17 cellular contexts compared by ENCODE assay signal in the genomic region with DNA sequence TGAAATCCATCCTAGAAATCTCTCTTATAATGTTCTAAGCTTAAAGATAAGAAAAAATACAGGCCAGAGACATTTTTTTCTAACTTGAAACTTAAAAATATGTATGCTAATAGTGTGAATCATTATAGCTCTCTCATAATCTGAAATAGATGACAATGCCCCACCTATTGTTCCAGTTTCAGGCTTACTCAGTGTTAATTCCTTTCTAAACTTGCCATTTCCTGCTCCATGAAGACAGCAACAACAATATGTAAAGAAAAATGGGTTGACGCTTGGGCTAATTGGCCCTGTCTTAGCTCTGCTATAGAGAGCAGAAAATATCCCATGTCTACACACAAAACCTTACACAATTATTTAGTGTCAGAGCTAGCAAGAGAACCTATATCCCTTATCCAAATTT. TPM values are rescaled to one million over a fixed set of nuclear protein-coding genes. Genes with fewer than 3 reads are reported as not detected.
DNase-seq lines count a peak whose midpoint lies in the region; ATAC-seq and TF ChIP-seq lines count a peak whose summit lies in the region.
"Had no signal": no experiment of that assay in that cellular context is flagged by ENCODE, and none has a peak within 500 bp of the region (broad histone marks: within the 10 kb centered on the region; RNA-seq: fewer than 3 reads in every experiment).

No MANE protein-coding gene starts in this region.

- CTCF ChIA-PET in activated CD8-positive, alpha-beta T cell treated with anti-CD3 and anti-CD28 coated beads for 36 hours (lab: Charles Lee), result interaction anchor here (1.9 kb wide), 1 partner anchor 19 kb away, joined by 3 read pairs; no protein-coding TSS in a partner anchor

- peak; percentile 90 for DNase-seq in epithelial cell of esophagus (ENCODE audit: low read depth)
- DNase-seq in globus pallidus (ENCODE audit: low spot score), result no peak
- DNase-seq in anterior cingulate cortex (lab: John Stamatoyannopoulos, UW), result no peak
- DNase-seq in activated CD8-positive, alpha-beta T cell treated with anti-CD3 and anti-CD28 coated beads for 36 hours, result no peak
- DNase-seq: activated CD8-positive, alpha-beta memory T cell treated with anti-CD3 and anti-CD28 coated beads, Interleukin-2, amount 10 ng/mL, durations not matched to agents 7 days and 5 days; activated naive CD4-positive, alpha-beta T cell treated with Interleukin-2 at 50 U/mL for 16 hours; body of pancreas; effector CD8-positive, alpha-beta T cell; gastrocnemius medialis; NCI-H226; OCI-M1; stimulated activated naive CD4-positive, alpha-beta T cell had no signal

- H3K4me1 Mint-ChIP-seq in activated T-helper 17 cell treated with anti-CD3 and anti-CD28 coated beads, Interleukin-2, amount 50 U/mL, for 72 hours, result no peaks in the 10 kb centered on the region
- no peaks in the 10 kb centered on the region for H3K4me1 Mint-ChIP-seq in activated CD8-positive, alpha-beta T cell treated with anti-CD3 and anti-CD28 coated beads for 36 hours (ENCODE audit: low read depth)
- H3K4me1 Mint-ChIP-seq: activated CD8-positive, alpha-beta memory T cell treated with anti-CD3 and anti-CD28 coated beads, Interleukin-2, amount 10 ng/mL, durations not matched to agents 7 days and 5 days; B cell had no signal

- no peak overlapping the region for H3K4me3 Mint-ChIP-seq in activated T-helper 17 cell treated with anti-CD3 and anti-CD28 coated beads, Interleukin-2, amount 50 U/mL, for 72 hours
- H3K4me3 Mint-ChIP-seq in activated CD8-positive, alpha-beta T cell treated with anti-CD3 and anti-CD28 coated beads for 36 hours, result no peak overlapping the region
- H3K4me3 Mint-ChIP-seq: activated CD8-positive, alpha-beta memory T cell treated with anti-CD3 and anti-CD28 coated beads, Interleukin-2, amount 10 ng/mL, durations not matched to agents 7 days and 5 days; B cell had no signal

- POLR2A ChIA-PET in activated CD8-positive, alpha-beta T cell treated with anti-CD3 and anti-CD28 coated beads for 36 hours (lab: Charles Lee), result interaction anchor here (0.7 kb wide), 1 partner anchor 1798 kb away, joined by 3 read pairs; no protein-coding TSS in a partner anchor

- no peak overlapping the region for H3K27ac Mint-ChIP-seq in activated T-helper 17 cell treated with anti-CD3 and anti-CD28 coated beads, Interleukin-2, amount 50 U/mL, for 72 hours
- H3K27ac Mint-ChIP-seq in activated CD8-positive, alpha-beta T cell treated with anti-CD3 and anti-CD28 coated beads for 36 hours, result no peak overlapping the region
- H3K27ac Mint-ChIP-seq: activated CD8-positive, alpha-beta memory T cell treated with anti-CD3 and anti-CD28 coated beads, Interleukin-2, amount 10 ng/mL, durations not matched to agents 7 days and 5 days; B cell had no signal

- H3K36me3 Mint-ChIP-seq in activated T-helper 17 cell treated with anti-CD3 and anti-CD28 coated beads, Interleukin-2, amount 50 U/mL, for 72 hours (ENCODE audit: low read depth), result no peaks in the 10 kb centered on the region
- H3K36me3 Mint-ChIP-seq in activated CD8-positive, alpha-beta T cell treated with anti-CD3 and anti-CD28 coated beads for 36 hours (ENCODE audit: low read depth), result no peaks in the 10 kb centered on the region
- H3K36me3 Mint-ChIP-seq: activated CD8-positive, alpha-beta memory T cell treated with anti-CD3 and anti-CD28 coated beads, Interleukin-2, amount 10 ng/mL, durations not matched to agents 7 days and 5 days had no signal

- no peaks in the 10 kb centered on the region for H3K27me3 Mint-ChIP-seq in activated T-helper 17 cell treated with anti-CD3 and anti-CD28 coated beads, Interleukin-2, amount 50 U/mL, for 72 hours
- H3K27me3 Mint-ChIP-seq in activated CD8-positive, alpha-beta T cell treated with anti-CD3 and anti-CD28 coated beads for 36 hours, result no peaks in the 10 kb centered on the region
- H3K27me3 Mint-ChIP-seq: activated CD8-positive, alpha-beta memory T cell treated with anti-CD3 and anti-CD28 coated beads, Interleukin-2, amount 10 ng/mL, durations not matched to agents 7 days and 5 days; B cell had no signal

- intact Hi-C loops in activated CD8-positive, alpha-beta T cell treated with anti-CD3 and anti-CD28 coated beads for 36 hours (cut with micrococcal nuclease), result no loop called here

- no peak for TF ChIP-seq CTCF in epithelial cell of esophagus (IDR thresholded peaks at IDR 0.05; ENCODE audit: insufficient read depth, low read depth, low read length, missing control alignments)
- no peak for TF ChIP-seq CTCF in activated CD8-positive, alpha-beta T cell treated with anti-CD3 and anti-CD28 coated beads for 36 hours (IDR thresholded peaks at IDR 0.05)

- ATAC-seq in GM18519 (IDR thresholded peaks at IDR 0.05; ENCODE audit: low FRiP score, unreplicated experiment) (peak; percentile 77), GM21737 (IDR thresholded peaks at IDR 0.05; ENCODE audit: unreplicated experiment) (peak; percentile 59), HG03432 (IDR thresholded peaks at IDR 0.05; ENCODE audit: unreplicated experiment) (peak; percentile 93)
- no peak for ATAC-seq in activated T-helper 17 cell treated with anti-CD3 and anti-CD28 coated beads, Interleukin-2, amount 50 U/mL, for 72 hours (replicated peaks)
- ATAC-seq in activated CD8-positive, alpha-beta T cell treated with anti-CD3 and anti-CD28 coated beads for 36 hours, result no peak
- ATAC-seq: activated CD8-positive, alpha-beta memory T cell treated with anti-CD3 and anti-CD28 coated beads, Interleukin-2, amount 10 ng/mL, durations not matched to agents 7 days and 5 days; body of pancreas; gastrocnemius medialis had no signal

- no peak overlapping the region for H3K4me3 ChIP-seq in epithelial cell of esophagus (ENCODE audit: low read length)
- H3K4me3 ChIP-seq: body of pancreas, gastrocnemius medialis had no signal

- H3K9me3 Mint-ChIP-seq in activated T-helper 17 cell treated with anti-CD3 and anti-CD28 coated beads, Interleukin-2, amount 50 U/mL, for 72 hours, result peaks cover 7% of the 10 kb centered on the region
- H3K9me3 Mint-ChIP-seq in activated CD8-positive, alpha-beta T cell treated with anti-CD3 and anti-CD28 coated beads for 36 hours, result peaks cover 6% of the 10 kb centered on the region

RNA-seq across cellular contexts. Expression of a gene that starts 37.1 kb away (rescaled TPM):
- not detected for total RNA-seq in activated T-helper 17 cell treated with anti-CD3 and anti-CD28 coated beads, Interleukin-2, amount 50 U/mL, for 72 hours
- total RNA-seq in activated CD8-positive, alpha-beta T cell treated with anti-CD3 and anti-CD28 coated beads for 36 hours, result not detected
- total RNA-seq: activated CD8-positive, alpha-beta memory T cell treated with anti-CD3 and anti-CD28 coated beads, Interleukin-2, amount 10 ng/mL, durations not matched to agents 7 days and 5 days; B cell had no signal

Comparison
In these comparisons a context has a peak if more than half of its experiments do, and no peak if none do; other contexts are left out.
1. ATAC-seq: peak in GM18519 (single experiment), GM21737 (single experiment) and HG03432 (single experiment); none in activated T-helper 17 cell treated with anti-CD3 and anti-CD28 coated beads, Interleukin-2, amount 50 U/mL, for 72 hours (single experiment) and activated CD8-positive, alpha-beta T cell treated with anti-CD3 and anti-CD28 coated beads for 36 hours (single experiment).